Comparison of ENCODE assay signal across 9 cellular contexts in genomic region chr19:35029737-35030256, GRCh38. TPM values are rescaled to one million over a fixed set of nuclear protein-coding genes. Genes with fewer than 3 reads are reported as not detected.
A peak's percentile ranks its signal among the peaks of the same experiment; 100 is the strongest.
DNase-seq lines count a peak whose midpoint lies in the region; ATAC-seq and TF ChIP-seq lines count a peak whose summit lies in the region.
"Had no signal": no experiment of that assay in that cellular context is flagged by ENCODE, and none has a peak within 500 bp of the region (broad histone marks: within the 10 kb centered on the region; RNA-seq: fewer than 3 reads in every experiment).

No MANE protein-coding gene starts in this region.

- peaks cover 31% of the 10 kb centered on the region for H3K36me3 Mint-ChIP-seq in WTC11

- ATAC-seq in WTC11 (peak; percentile 6), HG03097 (IDR thresholded peaks at IDR 0.05; ENCODE audit: low FRiP score, unreplicated experiment) (no peak)
- ATAC-seq in stimulated activated naive CD8-positive, alpha-beta T cell treated with anti-CD3 and anti-CD28 coated beads, Interleukin-15, amount 100 ng/mL, for 72 hours, result peak; percentile 16

- H3K4me3 Mint-ChIP-seq in WTC11, result peak overlapping the region; percentile 55
- peak overlapping the region; percentile 66 to 69 for H3K4me3 Mint-ChIP-seq in stimulated activated naive CD8-positive, alpha-beta T cell treated with anti-CD3 and anti-CD28 coated beads, Interleukin-15, amount 100 ng/mL, for 72 hours

- peaks cover 12% of the 10 kb centered on the region; the same call in 1 of the 2 replicates for H3K27me3 ChIP-seq in iPS DF 6.9 (ENCODE audit: control insufficient read depth, insufficient read depth, low read length)

- no peak overlapping the region for H3K27ac ChIP-seq in iPS DF 6.9 (ENCODE audit: low read length)
- H3K27ac ChIP-seq: C4-2B had no signal

- H3K4me1 Mint-ChIP-seq in WTC11, result peaks cover 8% of the 10 kb centered on the region
- H3K4me1 Mint-ChIP-seq in stimulated activated naive CD8-positive, alpha-beta T cell treated with anti-CD3 and anti-CD28 coated beads, Interleukin-15, amount 100 ng/mL, for 72 hours, result peaks cover 31% of the 10 kb centered on the region

- TF ChIP-seq CTCF in WTC11 (IDR thresholded peaks at IDR 0.05), result no peak

- H3K9me3 ChIP-seq in iPS DF 6.9 (ENCODE audit: control insufficient read depth, insufficient read depth, low read length), result no peaks in the 10 kb centered on the region

- H3K4me3 ChIP-seq in iPS DF 6.9 (ENCODE audit: low read length), result peak overlapping the region; percentile 71; the same call in 1 of the 2 replicates

- no peaks in the 10 kb centered on the region for H3K9me3 Mint-ChIP-seq in WTC11
- H3K9me3 Mint-ChIP-seq in stimulated activated naive CD8-positive, alpha-beta T cell treated with anti-CD3 and anti-CD28 coated beads, Interleukin-15, amount 100 ng/mL, for 72 hours, result no peaks in the 10 kb centered on the region

- peak; percentile 35 for DNase-seq in NCI-H748 (lab: John Stamatoyannopoulos, UW; ENCODE audit: unreplicated experiment)
- no peak for DNase-seq in NCI-H748 treated with DMSO at 0.1 percent for 48 hours (lab: John Stamatoyannopoulos, UW)
- no peak for DNase-seq in WTC11 (ENCODE audit: low spot score)
- no peak for DNase-seq in iPS DF 6.9 (ENCODE audit: low read depth, low spot score)
- no peak for DNase-seq in stimulated activated naive CD8-positive, alpha-beta T cell treated with anti-CD3 and anti-CD28 coated beads, Interleukin-15, amount 100 ng/mL, for 72 hours
- no peak for DNase-seq in NCI-H1694 (lab: John Stamatoyannopoulos, UW)
- no peak for DNase-seq in cerebellar nuclear complex (lab: John Stamatoyannopoulos, UW)

- WGBS in iPS DF 6.9 (ENCODE audit: insufficient coverage, insufficient read length), result no CpG with 5 or more reads among the region's 11 CpGs

- no peaks in the 10 kb centered on the region for H3K4me1 ChIP-seq in iPS DF 6.9 (ENCODE audit: control insufficient read depth, insufficient read depth, low read length)

- no peak overlapping the region for H3K27ac Mint-ChIP-seq in WTC11
- H3K27ac Mint-ChIP-seq in stimulated activated naive CD8-positive, alpha-beta T cell treated with anti-CD3 and anti-CD28 coated beads, Interleukin-15, amount 100 ng/mL, for 72 hours, result no peak overlapping the region

- peaks cover 19% of the 10 kb centered on the region for H3K36me3 ChIP-seq in iPS DF 6.9 (ENCODE audit: control insufficient read depth, insufficient read depth, low read length)

- CTCF ChIA-PET in WTC11 (lab: Charles Lee), result interaction anchor here (1.9 kb wide), 1 partner anchor 15 kb away, joined by 10 read pairs; no protein-coding TSS in a partner anchor

- POLR2A ChIA-PET in WTC11 (lab: Charles Lee), result no interaction called here

- H3K27me3 Mint-ChIP-seq in WTC11 (ENCODE audit: low read depth), result peaks cover 47% of the 10 kb centered on the region
- peaks cover 23% of the 10 kb centered on the region for H3K27me3 Mint-ChIP-seq in stimulated activated naive CD8-positive, alpha-beta T cell treated with anti-CD3 and anti-CD28 coated beads, Interleukin-15, amount 100 ng/mL, for 72 hours

TF ChIP-seq in WTC11, 78 proteins besides CTCF, POLR2A, EP300 and RAD21 (continues in another document):
- no peak for TF ChIP-seq MLX (CRISPR knock-in tag; IDR thresholded peaks at IDR 0.05)
- no peak for TF ChIP-seq USF1 (CRISPR knock-in tag; IDR thresholded peaks at IDR 0.05)
- no peak for TF ChIP-seq ATF1 (CRISPR knock-in tag; IDR thresholded peaks at IDR 0.05)
- no peak for TF ChIP-seq CBFB (CRISPR knock-in tag; IDR thresholded peaks at IDR 0.05; ENCODE audit: low read depth)
- no peak for TF ChIP-seq HMGXB4 (CRISPR knock-in tag; IDR thresholded peaks at IDR 0.05)
- no peak for TF ChIP-seq ARID4B (CRISPR knock-in tag; IDR thresholded peaks at IDR 0.05; ENCODE audit: borderline replicate concordance)
- TF ChIP-seq ESRRA (CRISPR knock-in tag; IDR thresholded peaks at IDR 0.05; ENCODE audit: borderline replicate concordance), result no peak
- no peak for TF ChIP-seq ZSCAN18 (CRISPR knock-in tag; IDR thresholded peaks at IDR 0.05)
- no peak for TF ChIP-seq NR2C2 (CRISPR knock-in tag; IDR thresholded peaks at IDR 0.05)

RNA-seq across cellular contexts. Expression of gene SCN1B, which starts 0.5 kb away (rescaled TPM):
- total RNA-seq in WTC11 (2021), result 4.4 to 8.0 TPM (median 4.8 TPM) in 3 replicates

RNA-seq across cellular contexts. Expression of gene HPN, which starts 11.7 kb away (rescaled TPM):
- 20.8 to 35.5 TPM (median 34.6 TPM) in 3 replicates for total RNA-seq in WTC11 (2021)

RNA-seq across cellular contexts. Expression of gene GRAMD1A, which starts 29.7 kb away (rescaled TPM):
- total RNA-seq in WTC11 (2021), result 235 to 389 TPM (median 236 TPM) in 3 replicates
